Comparison of ENCODE assay signal across 14 cellular contexts in genomic region chr3:11919390-11919789, GRCh38.
DNase-seq lines count a peak whose midpoint lies in the region; TF ChIP-seq lines count a peak whose summit lies in the region.
"Had no signal": no experiment of that assay in that cellular context is flagged by ENCODE, and none has a peak within 500 bp of the region (broad histone marks: within the 10 kb centered on the region; RNA-seq: fewer than 3 reads in every experiment).

No MANE protein-coding gene starts in this region.

- H3K4me1 ChIP-seq in HEK293 (ENCODE audit: control insufficient read depth, insufficient read depth, low read length) = no peaks in the 10 kb centered on the region
- peaks cover 0 to 5% (median 0%) of the 10 kb centered on the region in 4 donors for H3K4me1 ChIP-seq in stomach
- no peaks in the 10 kb centered on the region for H3K4me1 ChIP-seq in osteoblast (ENCODE audit: insufficient read depth, low read length)
- H3K4me1 ChIP-seq: SJCRH30 had no signal

- no peak overlapping the region for H3K27ac ChIP-seq in HEK293 (ENCODE audit: extremely low read depth, low read depth, low read length)
- H3K27ac ChIP-seq in coronary artery = no peak overlapping the region
- no peak overlapping the region for H3K27ac ChIP-seq in stomach
- no peak overlapping the region for H3K27ac ChIP-seq in osteoblast (ENCODE audit: low read depth, low read length)
- H3K27ac ChIP-seq: C4-2B, PC-9, SJCRH30 had no signal

- DNase-seq in NCI-H82 (lab: John Stamatoyannopoulos, UW) (peak; percentile 23), NCI-H82 treated with DMSO at 0.1 percent for 48 hours (lab: John Stamatoyannopoulos, UW; ENCODE audit: unreplicated experiment) (no peak), coronary artery (ENCODE audit: low spot score) (peak; percentile 11), stomach (peak; percentile 9), nephron progenitor cell (no peak), osteoblast (ENCODE audit: insufficient read length, low spot score, missing footprints) (no peak)
- DNase-seq: DMS153, NCI-H2029 treated with DMSO at 0.1 percent for 48 hours, NCI-H446, NCI-H69, PC-9 had no signal

- no peaks in the 10 kb centered on the region for H4K20me1 ChIP-seq in osteoblast (ENCODE audit: insufficient read depth, low read length)

- CTCF ChIA-PET in HEK293 (lab: Yijun Ruan, JAX) = no interaction called here

- intact Hi-C loops in stomach (cut with DNase I; ENCODE audit: low total_unique reads) = no loop called here

- H3K4me3 ChIP-seq in HEK293 (ENCODE audit: low read depth, low read length) (no peak overlapping the region), coronary artery (no peak overlapping the region), stomach (no peak overlapping the region), osteoblast (ENCODE audit: insufficient read depth, low read length) (no peak overlapping the region)
- H3K4me3 ChIP-seq: PC-9, SJCRH30 had no signal

- no peak for TF ChIP-seq EP300 in stomach (IDR thresholded peaks at IDR 0.05)

- WGBS in stomach, 5 donors = 37 to 56% (median 52%) methylated on average over 7 of the region's 7 CpGs

- no peak overlapping the region for H3K27ac Mint-ChIP-seq in nephron progenitor cell

- H3K4me3 Mint-ChIP-seq in nephron progenitor cell = no peak overlapping the region

- peaks cover 27% of the 10 kb centered on the region for H3K4me1 Mint-ChIP-seq in nephron progenitor cell

- H2AFZ ChIP-seq in osteoblast (ENCODE audit: low read length) = no peak overlapping the region
- H2AFZ ChIP-seq: PC-9 had no signal

- H3K36me3 ChIP-seq in HEK293 (ENCODE audit: control insufficient read depth in 2 of 2, insufficient read depth in 1 of 2, low read length in 2 of 2) = no peaks in the 10 kb centered on the region
- H3K36me3 ChIP-seq in stomach = no peaks in the 10 kb centered on the region
- H3K36me3 ChIP-seq in osteoblast (ENCODE audit: insufficient read depth, low read length) = no peaks in the 10 kb centered on the region
- H3K36me3 ChIP-seq: SJCRH30 had no signal

- no peak for TF ChIP-seq CTCF in HEK293 (tag by site-specific recombination; IDR thresholded peaks at IDR 0.05)
- TF ChIP-seq CTCF in coronary artery (IDR thresholded peaks at IDR 0.05) = no peak
- TF ChIP-seq CTCF in stomach (IDR thresholded peaks at IDR 0.05) = no peak
- TF ChIP-seq CTCF in nephron progenitor cell (IDR thresholded peaks at IDR 0.05) = no peak
- TF ChIP-seq CTCF in osteoblast (IDR thresholded peaks at IDR 0.05; ENCODE audit: extremely low read depth, low read depth, low read length) = no peak

- H3K27me3 ChIP-seq in stomach (no peaks in the 10 kb centered on the region), osteoblast (ENCODE audit: insufficient read depth, low read length) (no peaks in the 10 kb centered on the region)

- no peak overlapping the region for H3K4me2 ChIP-seq in osteoblast (ENCODE audit: insufficient read depth, low read length)
- H3K4me2 ChIP-seq: PC-9 had no signal

- peaks cover 23% of the 10 kb centered on the region for H3K27me3 Mint-ChIP-seq in nephron progenitor cell (ENCODE audit: low read depth, poor library complexity)

- peaks cover 4% of the 10 kb centered on the region for H3K9me3 Mint-ChIP-seq in nephron progenitor cell

- POLR2A ChIA-PET in HEK293 (lab: Yijun Ruan, JAX) = no interaction called here

- H3K79me2 ChIP-seq in osteoblast (ENCODE audit: insufficient read depth, low read length) = no peaks in the 10 kb centered on the region

- H3K9me3 ChIP-seq in HEK293 (ENCODE audit: control insufficient read depth, insufficient read depth, low read depth, low read length) (no peaks in the 10 kb centered on the region), stomach (no peaks in the 10 kb centered on the region), osteoblast (ENCODE audit: low read depth, low read length) (no peaks in the 10 kb centered on the region)
- H3K9me3 ChIP-seq: SJCRH30 had no signal

- TF ChIP-seq POLR2A in stomach (IDR thresholded peaks at IDR 0.05) = no peak

- H3K36me3 Mint-ChIP-seq in nephron progenitor cell (ENCODE audit: low read depth) = no peaks in the 10 kb centered on the region

TF ChIP-seq in HEK293, 187 proteins besides CTCF, POLR2A, EP300 and RAD21:
- TF ChIP-seq ZNF2 (tag by site-specific recombination; IDR thresholded peaks at IDR 0.05) (no peak), SCRT2 (tag by site-specific recombination; IDR thresholded peaks at IDR 0.05) (0 out of 2 replicates have a peak, but pooled peaks have one; percentile 35), ZBTB20 (tag by site-specific recombination; IDR thresholded peaks at IDR 0.05) (peak; percentile 49; the same call in 1 of the 2 replicates), ZNF341 (tag by site-specific recombination; IDR thresholded peaks at IDR 0.05; ENCODE audit: low read depth) (peak; percentile 92), ZNF169 (tag by site-specific recombination; IDR thresholded peaks at IDR 0.05) (no peak)

Comparison
In these comparisons a context has a peak if more than half of its experiments do, and no peak if none do; other contexts are left out.
1. DNase-seq: peak in NCI-H82 (single experiment), coronary artery (single experiment) and stomach (single experiment); none in NCI-H82 treated with DMSO at 0.1 percent for 48 hours (single experiment), nephron progenitor cell (single experiment) and osteoblast (single experiment).